In the genomic region with DNA sequence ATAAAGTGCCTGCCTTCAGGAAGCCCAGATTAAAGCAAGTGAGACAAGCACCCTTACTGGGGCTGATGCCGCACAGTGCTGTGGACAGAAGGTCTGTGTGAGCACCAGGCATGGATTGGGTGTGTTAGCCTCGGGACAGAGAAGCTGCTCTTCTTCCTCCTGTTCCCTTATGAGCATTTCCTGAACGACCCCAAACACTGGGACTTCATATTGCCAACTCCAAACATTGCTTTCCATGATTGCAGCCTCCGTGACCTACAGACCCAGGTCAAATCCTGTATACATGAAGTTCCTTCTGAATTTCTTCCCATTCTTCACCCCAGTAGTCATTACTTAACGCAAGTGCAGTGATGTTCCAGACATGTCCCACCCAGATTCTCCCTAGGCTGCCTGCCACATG, we compare ENCODE assay signal across 24 cellular contexts.
A peak's percentile ranks its signal among the peaks of the same experiment; 100 is the strongest.
DNase-seq lines count a peak whose midpoint lies in the region; ATAC-seq and TF ChIP-seq lines count a peak whose summit lies in the region.
"Had no signal": no experiment of that assay in that cellular context is flagged by ENCODE, and none has a peak within 500 bp of the region (broad histone marks: within the 10 kb centered on the region; RNA-seq: fewer than 3 reads in every experiment).

No MANE protein-coding gene starts in this region.

- no peak overlapping the region for H2AK5ac ChIP-seq in H9 (ENCODE audit: insufficient read length, low read length)
- H2AK5ac ChIP-seq in IMR-90 (ENCODE audit: low read depth, low read length), result no peak overlapping the region

- H3K36me3 Mint-ChIP-seq in H9 (ENCODE audit: insufficient read depth in 1 of 3, low read depth in 3 of 3), result no peaks in the 10 kb centered on the region
- no peaks in the 10 kb centered on the region for H3K36me3 Mint-ChIP-seq in stimulated activated memory B cell treated with anti-CD40 and anti-IgM and Interleukin-4, amounts not matched to agents 10 μg/mL and 1 μg/mL and 100 μg/mL, for 72 hours
- H3K36me3 Mint-ChIP-seq: CD14-positive monocyte; CD4-positive, alpha-beta memory T cell; CD4-positive, CD25-positive, alpha-beta regulatory T cell; CD8-positive, alpha-beta memory T cell had no signal

- H2BK5ac ChIP-seq in H9 (ENCODE audit: insufficient read length, low read length), result no peak overlapping the region
- H2BK5ac ChIP-seq in IMR-90 (ENCODE audit: low read depth, low read length, poor library complexity, severe bottlenecking), result no peak overlapping the region

- no peak overlapping the region for H3K18ac ChIP-seq in H9 (ENCODE audit: insufficient read length, low read depth, low read length)
- no peak overlapping the region for H3K18ac ChIP-seq in IMR-90 (ENCODE audit: low read depth, low read length)

- TF ChIP-seq POLR2A in IMR-90 (IDR thresholded peaks at IDR 0.05; ENCODE audit: low read depth, low read length) (no peak), esophagus muscularis mucosa (IDR thresholded peaks at IDR 0.05; ENCODE audit: low read depth) (no peak)

- BruUV-seq in IMR-90 (replicated peaks; lab: Mats Ljungman, UMichigan), result no TSS peak

- H2AFZ ChIP-seq in H9 (ENCODE audit: low read length) (no peak overlapping the region), IMR-90 (replicated peaks; ENCODE audit: low read length, poor library complexity) (no peak overlapping the region)

- H3K27ac ChIP-seq in H9 (ENCODE audit: insufficient read length, low read depth, low read length), result no peak overlapping the region
- no peak overlapping the region for H3K27ac ChIP-seq in IMR-90 (ENCODE audit: insufficient read depth, low read length)
- no peak overlapping the region for H3K27ac ChIP-seq in esophagus muscularis mucosa (replicated peaks in 1 of 4)
- H3K27ac ChIP-seq: BLaER1 had no signal

- H3K56ac ChIP-seq in H9 (ENCODE audit: insufficient read length, low read depth, low read length), result no peak overlapping the region
- H3K56ac ChIP-seq in IMR-90 (ENCODE audit: extremely low read depth, insufficient read depth, low read length), result no peak overlapping the region

- peaks cover 2% of the 10 kb centered on the region for H3K27me3 Mint-ChIP-seq in H9 (ENCODE audit: low read depth)
- H3K27me3 Mint-ChIP-seq in stimulated activated naive CD8-positive, alpha-beta T cell treated with anti-CD3 and anti-CD28 coated beads, Interleukin-15, amount 100 ng/mL, for 72 hours, result peaks cover 19% of the 10 kb centered on the region
- no peaks in the 10 kb centered on the region for H3K27me3 Mint-ChIP-seq in stimulated activated memory B cell treated with anti-CD40 and anti-IgM and Interleukin-4, amounts not matched to agents 10 μg/mL and 1 μg/mL and 100 μg/mL, for 72 hours

- no peaks in the 10 kb centered on the region for H4K20me1 ChIP-seq in H9 (ENCODE audit: control insufficient read depth, insufficient read depth, insufficient read length)
- no peaks in the 10 kb centered on the region for H4K20me1 ChIP-seq in IMR-90 (ENCODE audit: insufficient read depth, low read length)
- H4K20me1 ChIP-seq: BLaER1 had no signal

- H4K5ac ChIP-seq in H9 (ENCODE audit: insufficient read length, low read depth, low read length), result no peak overlapping the region
- H4K5ac ChIP-seq in IMR-90 (ENCODE audit: low read depth, low read length), result no peak overlapping the region

- WGBS in H9 (ENCODE audit: extremely low coverage, insufficient read length, low lambda C conversion rate), result no CpG with 5 or more reads among the region's 5 CpGs
- no CpG with 5 or more reads among the region's 5 CpGs for WGBS in IMR-90 (ENCODE audit: extremely low coverage in 2 of 2, insufficient read length in 1 of 2), 2 experiments
- 79% methylated on average over 5 of the region's 5 CpGs for WGBS in esophagus muscularis mucosa

- no peak overlapping the region for H3K4me3 Mint-ChIP-seq in H9
- H3K4me3 Mint-ChIP-seq in stimulated activated naive CD8-positive, alpha-beta T cell treated with anti-CD3 and anti-CD28 coated beads, Interleukin-15, amount 100 ng/mL, for 72 hours, result no peak overlapping the region
- no peak overlapping the region for H3K4me3 Mint-ChIP-seq in stimulated activated memory B cell treated with anti-CD40 and anti-IgM and Interleukin-4, amounts not matched to agents 10 μg/mL and 1 μg/mL and 100 μg/mL, for 72 hours
- H3K4me3 Mint-ChIP-seq: CD14-positive monocyte; CD4-positive, alpha-beta memory T cell; CD4-positive, CD25-positive, alpha-beta regulatory T cell; CD8-positive, alpha-beta memory T cell had no signal

- no peak for TF ChIP-seq EP300 in esophagus muscularis mucosa (IDR thresholded peaks at IDR 0.05)

- intact Hi-C loops in IMR-90 (cut with micrococcal nuclease) (no loop called here), esophagus muscularis mucosa (cut with DNase I) (no loop called here)

- H3K4me3 ChIP-seq in IMR-90 (ENCODE audit: insufficient read depth, low read depth, low read length) (no peak overlapping the region), esophagus muscularis mucosa (no peak overlapping the region)
- H3K4me3 ChIP-seq: BLaER1, GM12878 had no signal

- H3K27me3 ChIP-seq in H9 (ENCODE audit: insufficient read depth, low read length) (no peaks in the 10 kb centered on the region), IMR-90 (ENCODE audit: control insufficient read depth, insufficient read depth, low read length) (no peaks in the 10 kb centered on the region), esophagus muscularis mucosa (peaks cover 0 to 11% (median 0%) of the 10 kb centered on the region in 4 donors)
- H3K27me3 ChIP-seq: BE2C, BLaER1 had no signal

- H3K79me1 ChIP-seq in H9 (ENCODE audit: insufficient read depth, low read depth, low read length, poor library complexity, severe bottlenecking), result no peaks in the 10 kb centered on the region
- no peaks in the 10 kb centered on the region for H3K79me1 ChIP-seq in IMR-90 (ENCODE audit: low read depth in 1 of 2, low read length in 2 of 2)

- no peak overlapping the region for H2BK20ac ChIP-seq in H9 (ENCODE audit: low read depth, low read length, poor library complexity, severe bottlenecking)
- no peak overlapping the region for H2BK20ac ChIP-seq in IMR-90 (ENCODE audit: low read depth, low read length)

- H3K4me2 ChIP-seq in H9 (ENCODE audit: insufficient read depth, insufficient read length, low read length) (no peak overlapping the region), IMR-90 (ENCODE audit: low read depth, low read length) (no peak overlapping the region)
- H3K4me2 ChIP-seq: BLaER1 had no signal

- no peaks in the 10 kb centered on the region for H3K9me1 ChIP-seq in IMR-90 (ENCODE audit: insufficient read depth, low read length)

- H3K23me2 ChIP-seq in H9 (ENCODE audit: insufficient read length, low read depth, low read length, poor library complexity, severe bottlenecking), result no peaks in the 10 kb centered on the region

- no peaks in the 10 kb centered on the region for H3K36me3 ChIP-seq in IMR-90 (ENCODE audit: control insufficient read depth, insufficient read depth, low read length)
- H3K36me3 ChIP-seq in esophagus muscularis mucosa, result no peaks in the 10 kb centered on the region
- H3K36me3 ChIP-seq: BE2C, BLaER1 had no signal

- TF ChIP-seq RAD21 in IMR-90 (IDR thresholded peaks at IDR 0.05; ENCODE audit: low read length), result no peak

- in situ Hi-C loops in IMR-90 (cut with MboI; ENCODE audit: low sequenced_read_pairs), result no loop called here

- H3K4ac ChIP-seq in H9 (ENCODE audit: low read depth, low read length), result no peak overlapping the region
- no peak overlapping the region for H3K4ac ChIP-seq in IMR-90 (ENCODE audit: low read depth, low read length)

- no peak for TF ChIP-seq CTCF in H9 (conservative IDR thresholded peaks at IDR 0.05)
- no peak for TF ChIP-seq CTCF in IMR-90 (conservative IDR thresholded peaks at IDR 0.05; ENCODE audit: low read depth, low read length)
- no peak for TF ChIP-seq CTCF in esophagus muscularis mucosa (IDR thresholded peaks at IDR 0.05)

- no peak for ATAC-seq in IMR-90 (ENCODE audit: low read depth)
- ATAC-seq in stimulated activated naive CD8-positive, alpha-beta T cell treated with anti-CD3 and anti-CD28 coated beads, Interleukin-15, amount 100 ng/mL, for 72 hours, result no peak
- no peak for ATAC-seq in stimulated activated memory B cell treated with anti-CD40 and anti-IgM and Interleukin-4, amounts not matched to agents 10 μg/mL and 1 μg/mL and 100 μg/mL, for 72 hours
- ATAC-seq: GM12878 had no signal

- H3K4me1 ChIP-seq in H9 (ENCODE audit: insufficient read depth, low read length) (no peaks in the 10 kb centered on the region), IMR-90 (ENCODE audit: control insufficient read depth, insufficient read depth, low read length) (no peaks in the 10 kb centered on the region), esophagus muscularis mucosa (no peaks in the 10 kb centered on the region)
- H3K4me1 ChIP-seq: BE2C, BLaER1 had no signal

- no peak overlapping the region for H4K8ac ChIP-seq in H9 (replicated peaks; ENCODE audit: insufficient read length, low read depth, low read length)
- H4K8ac ChIP-seq in IMR-90 (ENCODE audit: low read depth in 2 of 2, low read length in 2 of 2), result no peak overlapping the region

- dilution Hi-C loops in IMR-90 (cut with HindIII; ENCODE audit: low sequenced_read_pairs, unreplicated experiment), result no loop called here

- H3K9me3 ChIP-seq in H9 (ENCODE audit: control insufficient read depth, low read depth, low read length) (no peaks in the 10 kb centered on the region), IMR-90 (ENCODE audit: control insufficient read depth, insufficient read depth, low read length) (peaks cover 25% of the 10 kb centered on the region), esophagus muscularis mucosa (no peaks in the 10 kb centered on the region)
- H3K9me3 ChIP-seq: BE2C had no signal

- peak overlapping the region; percentile 55 for H2AK9ac ChIP-seq in IMR-90 (replicated peaks; ENCODE audit: low read depth, low read length, poor library complexity)

- H3T11ph ChIP-seq in H9 (ENCODE audit: low read length), result no peak overlapping the region

- no peaks in the 10 kb centered on the region for H3K4me1 Mint-ChIP-seq in H9
- no peaks in the 10 kb centered on the region for H3K4me1 Mint-ChIP-seq in stimulated activated naive CD8-positive, alpha-beta T cell treated with anti-CD3 and anti-CD28 coated beads, Interleukin-15, amount 100 ng/mL, for 72 hours
- H3K4me1 Mint-ChIP-seq in stimulated activated memory B cell treated with anti-CD40 and anti-IgM and Interleukin-4, amounts not matched to agents 10 μg/mL and 1 μg/mL and 100 μg/mL, for 72 hours, result no peaks in the 10 kb centered on the region
- H3K4me1 Mint-ChIP-seq: CD14-positive monocyte; CD4-positive, CD25-positive, alpha-beta regulatory T cell had no signal

- H3K14ac ChIP-seq in H9 (ENCODE audit: insufficient read depth, low read length) (no peak overlapping the region), IMR-90 (replicated peaks; ENCODE audit: low read depth, low read length) (no peak overlapping the region)

- H3K9ac ChIP-seq in H9 (ENCODE audit: extremely low read depth, insufficient read length, low read length), result no peak overlapping the region
- H3K9ac ChIP-seq in IMR-90 (ENCODE audit: low read depth, low read length), result no peak overlapping the region
- H3K9ac ChIP-seq: BLaER1 had no signal

- H3K23ac ChIP-seq in H9 (ENCODE audit: insufficient read length, low read depth, low read length), result no peak overlapping the region
- H3K23ac ChIP-seq in IMR-90 (ENCODE audit: low read depth, low read length), result no peak overlapping the region

- H2BK120ac ChIP-seq in H9 (ENCODE audit: low read depth, low read length, poor library complexity, severe bottlenecking), result no peak overlapping the region
- H2BK120ac ChIP-seq in IMR-90 (ENCODE audit: low read depth, low read length), result no peak overlapping the region

- H3K9me3 Mint-ChIP-seq in H9, result peaks cover 3% of the 10 kb centered on the region in 2 experiments; a peak in 3 of 5 replicates
- H3K9me3 Mint-ChIP-seq in stimulated activated naive CD8-positive, alpha-beta T cell treated with anti-CD3 and anti-CD28 coated beads, Interleukin-15, amount 100 ng/mL, for 72 hours, result no peaks in the 10 kb centered on the region
- no peaks in the 10 kb centered on the region for H3K9me3 Mint-ChIP-seq in stimulated activated memory B cell treated with anti-CD40 and anti-IgM and Interleukin-4, amounts not matched to agents 10 μg/mL and 1 μg/mL and 100 μg/mL, for 72 hours
- H3K9me3 Mint-ChIP-seq: CD4-positive, alpha-beta memory T cell had no signal

- H4K91ac ChIP-seq in H9 (ENCODE audit: insufficient read length, low read depth, low read length) (no peak overlapping the region), IMR-90 (ENCODE audit: insufficient read depth, low read depth, low read length) (no peak overlapping the region)

- no peak overlapping the region for H2BK12ac ChIP-seq in H9 (ENCODE audit: insufficient read length, low read depth, low read length)

- H3K79me2 ChIP-seq in H9 (ENCODE audit: insufficient read depth, low read length), result no peaks in the 10 kb centered on the region

- POLR2A ChIA-PET in IMR-90 (lab: Charles Lee; ENCODE audit: unreplicated experiment), result no interaction called here

- no peak overlapping the region for H3K27ac Mint-ChIP-seq in H9
- H3K27ac Mint-ChIP-seq in stimulated activated naive CD8-positive, alpha-beta T cell treated with anti-CD3 and anti-CD28 coated beads, Interleukin-15, amount 100 ng/mL, for 72 hours, result no peak overlapping the region
- no peak overlapping the region for H3K27ac Mint-ChIP-seq in stimulated activated memory B cell treated with anti-CD40 and anti-IgM and Interleukin-4, amounts not matched to agents 10 μg/mL and 1 μg/mL and 100 μg/mL, for 72 hours
- H3K27ac Mint-ChIP-seq: CD14-positive monocyte; CD4-positive, alpha-beta memory T cell; CD4-positive, CD25-positive, alpha-beta regulatory T cell; CD8-positive, alpha-beta memory T cell had no signal

- DNase-seq in H9 (peak; percentile 4), IMR-90 (no peak), esophagus muscularis mucosa (ENCODE audit: extremely low spot score) (peak; percentile 89), cortex of kidney (lab: John Stamatoyannopoulos, UW) (no peak)
- no peak for DNase-seq in stimulated activated naive CD8-positive, alpha-beta T cell treated with anti-CD3 and anti-CD28 coated beads, Interleukin-15, amount 100 ng/mL, for 72 hours
- DNase-seq: 8988T; ACHN; BE2C; C1 segment of cervical spinal cord; CD4-positive, alpha-beta memory T cell; CD4-positive, CD25-positive, alpha-beta regulatory T cell; CD8-positive, alpha-beta memory T cell; COR-L47; DMS 273 treated with DMSO at 0.1 percent for 48 hours; DMS153; DMS53; DMS79; DND-41; EL; GDM1 had no signal

- H2BK15ac ChIP-seq in H9 (ENCODE audit: low read depth, low read length) (no peak overlapping the region), IMR-90 (ENCODE audit: low read depth, low read length) (no peak overlapping the region)

- CTCF ChIA-PET in IMR-90 (lab: Yijun Ruan, JAX), result no interaction called here

Comparison
In these comparisons a context has a peak if more than half of its experiments do, and no peak if none do; other contexts are left out.
1. DNase-seq: peak in H9 (single experiment) and esophagus muscularis mucosa (single experiment); none in IMR-90 (single experiment), stimulated activated naive CD8-positive, alpha-beta T cell treated with anti-CD3 and anti-CD28 coated beads, Interleukin-15, amount 100 ng/mL, for 72 hours (0 of 2) and cortex of kidney (single experiment).